ENCODE assay signal across 8 cellular contexts in the genomic region with DNA sequence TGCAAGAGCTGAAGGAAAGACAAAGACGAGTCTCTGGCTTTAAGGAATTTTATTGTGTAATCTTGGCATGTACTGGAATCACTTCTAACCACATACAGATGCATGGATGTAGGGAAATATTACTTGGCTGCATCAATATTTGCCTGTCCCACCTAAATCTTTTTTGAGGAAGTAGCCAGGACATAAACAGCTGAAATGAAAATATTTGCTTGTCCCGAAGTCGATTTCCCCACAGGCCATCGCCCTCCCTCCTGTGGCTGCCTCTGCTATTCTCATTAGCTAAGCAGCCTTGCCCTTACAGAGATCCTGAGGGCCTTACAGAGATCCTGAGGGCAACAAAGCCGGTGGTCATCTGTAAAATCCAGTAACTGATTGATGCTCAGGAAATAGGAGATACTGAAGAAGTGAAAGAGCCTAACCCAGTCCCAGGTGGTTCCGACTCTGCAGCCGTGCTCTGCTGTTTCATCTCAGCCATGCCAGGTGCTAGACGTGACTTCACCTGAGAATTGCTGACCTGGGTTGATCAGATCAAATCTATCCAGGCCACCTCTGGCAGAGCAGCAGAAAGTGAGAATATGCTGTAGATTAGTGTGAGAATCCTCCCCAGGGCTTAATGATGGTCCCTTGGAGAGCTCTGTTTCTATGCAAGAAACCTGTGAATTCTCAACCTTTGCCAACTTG. TPM values are rescaled to one million over a fixed set of nuclear protein-coding genes. Genes with fewer than 3 reads are reported as not detected.
DNase-seq lines count a peak whose midpoint lies in the region; ATAC-seq and TF ChIP-seq lines count a peak whose summit lies in the region.

No MANE protein-coding gene starts in this region.

- H3K9me3 ChIP-seq in right cardiac atrium (ENCODE audit: control insufficient read depth, low read length) (no peaks in the 10 kb centered on the region), thyroid gland (no peaks in the 10 kb centered on the region)

- peak; percentile 34 for DNase-seq in activated CD4-positive, alpha-beta T cell treated with anti-CD3 and anti-CD28 coated beads, Interleukin-2, amount 50 U/mL, for 1 hour
- no peak for DNase-seq in activated CD4-positive, alpha-beta T cell treated with anti-CD3 and anti-CD28 coated beads for 48 hours
- DNase-seq in right cardiac atrium, result peak in 2 of 3 donors; percentile 36 to 63
- DNase-seq in thyroid gland, result no peak
- no peak for DNase-seq in HUDEP-2 (lab: John Stamatoyannopoulos, UW; ENCODE audit: unreplicated experiment in 76 of 76)
- DNase-seq in DMS153 treated with DMSO at 0.1 percent for 48 hours (lab: John Stamatoyannopoulos, UW; ENCODE audit: unreplicated experiment), result no peak

- H3K4me3 ChIP-seq in right cardiac atrium (ENCODE audit: low read length) (no peak overlapping the region), thyroid gland (replicated peaks in 1 of 3) (no peak overlapping the region)

- no peak for TF ChIP-seq CTCF in thyroid gland (IDR thresholded peaks at IDR 0.05)

- 43% methylated on average over 8 of the region's 8 CpGs for WGBS in right cardiac atrium
- 59 to 76% methylated on average over 8 of the region's 8 CpGs for WGBS in thyroid gland, 2 donors

- peaks cover 27% of the 10 kb centered on the region for H3K36me3 Mint-ChIP-seq in activated naive CD8-positive, alpha-beta T cell

- H3K4me3 Mint-ChIP-seq in activated naive CD8-positive, alpha-beta T cell, result peak overlapping the region; percentile 82

- H3K36me3 ChIP-seq in thyroid gland, result no peaks in the 10 kb centered on the region

- H3K4me1 ChIP-seq in right cardiac atrium (ENCODE audit: control insufficient read depth, insufficient read depth, low read length) (peaks cover 9% of the 10 kb centered on the region), thyroid gland (peaks cover 22 to 39% of the 10 kb centered on the region in 2 donors)

- peaks cover 10% of the 10 kb centered on the region for H3K9me3 Mint-ChIP-seq in activated naive CD8-positive, alpha-beta T cell (ENCODE audit: low read depth)

- H3K27me3 Mint-ChIP-seq in activated naive CD8-positive, alpha-beta T cell, result no peaks in the 10 kb centered on the region

- H3K27ac ChIP-seq in right cardiac atrium (ENCODE audit: low read length), result peak overlapping the region; percentile 28
- H3K27ac ChIP-seq in thyroid gland, result peak overlapping the region in 2 of 3 donors; percentile 38 to 49

- H3K4me1 Mint-ChIP-seq in activated naive CD8-positive, alpha-beta T cell (ENCODE audit: low read depth), result peaks cover 76% of the 10 kb centered on the region

- ATAC-seq in right cardiac atrium (peak; percentile 35 to 72), HG02759 (IDR thresholded peaks at IDR 0.05; ENCODE audit: unreplicated experiment) (no peak)

- intact Hi-C loops in right cardiac atrium (cut with DNase I), result no loop called here
- intact Hi-C loops in thyroid gland (cut with DNase I), result no loop called here

- TF ChIP-seq POLR2A in thyroid gland (IDR thresholded peaks at IDR 0.05), result no peak

- peak overlapping the region; percentile 87 for H3K27ac Mint-ChIP-seq in activated naive CD8-positive, alpha-beta T cell

- H3K27me3 ChIP-seq in right cardiac atrium (ENCODE audit: control insufficient read depth, insufficient read depth) (no peaks in the 10 kb centered on the region), thyroid gland (no peaks in the 10 kb centered on the region)

RNA-seq across cellular contexts. Expression of gene MAN1C1, which starts 25.5 kb away (rescaled TPM):
- total RNA-seq in right cardiac atrium (10 to 100 TPM; 10.6 to 15.7 (median 12.8) TPM), thyroid gland (10 to 100 TPM; 28.1 to 60.4 (median 32.7) TPM)
- 9.1 TPM for polyA plus RNA-seq in right cardiac atrium

Comparison
In these comparisons a context has a peak if more than half of its experiments do, and no peak if none do; other contexts are left out.
1. DNase-seq: peak in activated CD4-positive, alpha-beta T cell treated with anti-CD3 and anti-CD28 coated beads, Interleukin-2, amount 50 U/mL, for 1 hour (single experiment) and right cardiac atrium (2 of 3); none in activated CD4-positive, alpha-beta T cell treated with anti-CD3 and anti-CD28 coated beads for 48 hours (single experiment), thyroid gland (0 of 2), HUDEP-2 (0 of 76) and DMS153 treated with DMSO at 0.1 percent for 48 hours (single experiment).